ENCODE assay signal across 23 cellular contexts in genomic region chr4:140725556-140725955, GRCh38.
"Had no signal": no experiment of that assay in that cellular context is flagged by ENCODE, and none has a peak within 500 bp of the region (broad histone marks: within the 10 kb centered on the region; RNA-seq: fewer than 3 reads in every experiment).

No MANE protein-coding gene starts in this region.

- H3K9me3 ChIP-seq: ascending aorta, breast epithelium, colonic mucosa, esophagus muscularis mucosa, prostate gland, spleen, thoracic aorta, upper lobe of left lung had no signal

- H3K4me1 Mint-ChIP-seq: activated T-helper 17 cell treated with anti-CD3 and anti-CD28 coated beads, Interleukin-2, amount 50 U/mL, for 72 hours; central memory CD8-positive, alpha-beta T cell had no signal

- H3K4me3 ChIP-seq: ascending aorta, breast epithelium, colonic mucosa, dorsolateral prefrontal cortex, esophagus muscularis mucosa, prostate gland, spleen, thoracic aorta, upper lobe of left lung had no signal

- H3K27ac ChIP-seq: ascending aorta, breast epithelium, colonic mucosa, dorsolateral prefrontal cortex, esophagus muscularis mucosa, spleen, thoracic aorta had no signal

- H3K27ac Mint-ChIP-seq: activated naive CD4-positive, alpha-beta T cell treated with anti-CD3 and anti-CD28 coated beads, Interleukin-2, amount 50 U/mL, for 72 hours; activated T-cell treated with anti-CD3 and anti-CD28 coated beads, Interleukin-2, amount 50 U/mL, for 24 hours; activated T-helper 17 cell treated with anti-CD3 and anti-CD28 coated beads, Interleukin-2, amount 50 U/mL, for 72 hours; effector memory CD8-positive, alpha-beta T cell; T-cell; T-helper 2 cell treated with Interferon-gamma antibody and Interleukin-4, amounts not matched to agents 5 μg/mL and 100 μg/mL, for 36 hours had no signal

- H3K9me3 Mint-ChIP-seq: activated naive CD4-positive, alpha-beta T cell treated with anti-CD3 and anti-CD28 coated beads, Interleukin-2, amount 50 U/mL, for 72 hours; activated T-cell treated with anti-CD3 and anti-CD28 coated beads, Interleukin-2, amount 50 U/mL, for 24 hours; activated T-helper 17 cell treated with anti-CD3 and anti-CD28 coated beads, Interleukin-2, amount 50 U/mL, for 72 hours; effector memory CD8-positive, alpha-beta T cell; T-cell; T-helper 2 cell treated with Interferon-gamma antibody and Interleukin-4, amounts not matched to agents 5 μg/mL and 100 μg/mL, for 36 hours had no signal

- H3K27me3 ChIP-seq: ascending aorta, breast epithelium, colonic mucosa, dorsolateral prefrontal cortex, esophagus muscularis mucosa, spleen, upper lobe of left lung had no signal

- H3K36me3 ChIP-seq: ascending aorta, breast epithelium, colonic mucosa, esophagus muscularis mucosa, prostate gland, spleen, thoracic aorta, upper lobe of left lung had no signal

- H3K4me3 Mint-ChIP-seq: activated T-cell treated with anti-CD3 and anti-CD28 coated beads, Interleukin-2, amount 50 U/mL, for 24 hours; activated T-helper 17 cell treated with anti-CD3 and anti-CD28 coated beads, Interleukin-2, amount 50 U/mL, for 72 hours; central memory CD8-positive, alpha-beta T cell; effector memory CD8-positive, alpha-beta T cell; naive B cell; T-cell; T-helper 2 cell treated with Interferon-gamma antibody and Interleukin-4, amounts not matched to agents 5 μg/mL and 100 μg/mL, for 36 hours had no signal

- H3K36me3 Mint-ChIP-seq: activated naive CD4-positive, alpha-beta T cell treated with anti-CD3 and anti-CD28 coated beads, Interleukin-2, amount 50 U/mL, for 72 hours; T-cell had no signal

- ATAC-seq: activated naive CD4-positive, alpha-beta T cell treated with anti-CD3 and anti-CD28 coated beads, Interleukin-2, amount 50 U/mL, for 72 hours; activated T-helper 17 cell treated with anti-CD3 and anti-CD28 coated beads, Interleukin-2, amount 50 U/mL, for 72 hours; effector memory CD8-positive, alpha-beta T cell; left colon; T-cell had no signal

- DNase-seq: activated CD8-positive, alpha-beta memory T cell treated with anti-CD3 and anti-CD28 coated beads for 24 hours; activated CD8-positive, alpha-beta memory T cell treated with anti-CD3 and anti-CD28 coated beads, Interleukin-2, amount 50 U/mL, for 4 hours; activated T-cell treated with anti-CD3 and anti-CD28 coated beads, Interleukin-2, amount 50 U/mL, for 24 hours; colonic mucosa; dorsolateral prefrontal cortex; effector memory CD8-positive, alpha-beta T cell; left colon; mesendoderm; naive B cell; spleen; stimulated activated CD4-positive, alpha-beta T cell treated with anti-CD3 and anti-CD28 coated beads, Interleukin-4, amount 100 ng/mL, for 1 hour; stimulated activated naive CD4-positive, alpha-beta T cell; T-cell; upper lobe of left lung had no signal

- H3K27me3 Mint-ChIP-seq: naive B cell had no signal
